19 cellular contexts compared by ENCODE assay signal in genomic region chr20:34951652-34952051, GRCh38. TPM values are rescaled to one million over a fixed set of nuclear protein-coding genes. Genes with fewer than 3 reads are reported as not detected.
A peak's percentile ranks its signal among the peaks of the same experiment; 100 is the strongest.
DNase-seq lines count a peak whose midpoint lies in the region; ATAC-seq and TF ChIP-seq lines count a peak whose summit lies in the region.
"Had no signal": no experiment of that assay in that cellular context is flagged by ENCODE, and none has a peak within 500 bp of the region (broad histone marks: within the 10 kb centered on the region; RNA-seq: fewer than 3 reads in every experiment).

No MANE protein-coding gene starts in this region.

- TF ChIP-seq POLR2A in stomach (IDR thresholded peaks at IDR 0.05): no peak

- H3K4me3 ChIP-seq in SU-DHL-6 (ENCODE audit: insufficient read depth, low read length, poor library complexity, severe bottlenecking) (no peak overlapping the region), right atrium auricular region (no peak overlapping the region), stomach (no peak overlapping the region)
- H3K4me3 ChIP-seq: breast epithelium had no signal

- DNase-seq in COR-L47 (lab: John Stamatoyannopoulos, UW) (peak; percentile 71), NCI-H1092 treated with DMSO at 0.1 percent for 48 hours (lab: John Stamatoyannopoulos, UW) (peak; percentile 57), right atrium auricular region (ENCODE audit: low spot score) (no peak), endothelial cell (ENCODE audit: low spot score) (no peak), chondrocyte (ENCODE audit: low spot score) (no peak), stomach (no peak)
- DNase-seq: activated CD4-positive, alpha-beta T cell treated with anti-CD3 and anti-CD28 coated beads, Interleukin-2, amount 50 U/mL, for 48 hours; DMS79; HCEC 1CT; islet precursor cell; NCI-H1417 treated with DMSO at 0.1 percent for 48 hours; nephron progenitor cell; stimulated activated CD4-positive, alpha-beta T cell treated with anti-CD3 and anti-CD28 coated beads, Interleukin-15, amount 100 ng/mL, for 24 hours; stimulated activated naive CD8-positive, alpha-beta T cell treated with anti-CD3 and anti-CD28 coated beads, Interleukin-15, Interleukin-2, amounts not matched to agents 100 U/mL and 50 U/mL, for 24 hours had no signal

- no peaks in the 10 kb centered on the region for H4K20me1 ChIP-seq in SU-DHL-6 (ENCODE audit: low read depth, low read length)

- H3K9me3 Mint-ChIP-seq in endothelial cell (ENCODE audit: unreplicated experiment) (no peaks in the 10 kb centered on the region), chondrocyte (ENCODE audit: low read depth) (no peaks in the 10 kb centered on the region)
- H3K9me3 Mint-ChIP-seq: activated naive CD4-positive, alpha-beta T cell treated with anti-CD3 and anti-CD28 coated beads, Interleukin-2, amount 50 U/mL, for 72 hours; nephron progenitor cell had no signal

- H3K27ac Mint-ChIP-seq in endothelial cell (ENCODE audit: unreplicated experiment) (no peak overlapping the region), chondrocyte (ENCODE audit: unreplicated experiment) (no peak overlapping the region)

- H3F3A ChIP-seq in SU-DHL-6 (ENCODE audit: insufficient read depth): no peaks in the 10 kb centered on the region

- H3K4me1 ChIP-seq in right atrium auricular region: peaks cover 0 to 13% of the 10 kb centered on the region in 2 donors
- peaks cover 9 to 59% (median 36%) of the 10 kb centered on the region in 4 donors for H3K4me1 ChIP-seq in stomach

- H3K4me3 Mint-ChIP-seq in endothelial cell (ENCODE audit: unreplicated experiment) (no peak overlapping the region), chondrocyte (ENCODE audit: unreplicated experiment) (no peak overlapping the region)
- H3K4me3 Mint-ChIP-seq: nephron progenitor cell had no signal

- TF ChIP-seq EP300 in stomach (IDR thresholded peaks at IDR 0.05): no peak

- H3K36me3 Mint-ChIP-seq in endothelial cell (ENCODE audit: low read depth, unreplicated experiment) (peaks cover 8% of the 10 kb centered on the region), chondrocyte (ENCODE audit: low read depth) (peaks cover 12% of the 10 kb centered on the region)

- H3K27me3 ChIP-seq in SU-DHL-6 (ENCODE audit: low read length) (no peaks in the 10 kb centered on the region), right atrium auricular region (no peaks in the 10 kb centered on the region), stomach (no peaks in the 10 kb centered on the region)
- H3K27me3 ChIP-seq: breast epithelium had no signal

- ATAC-seq in GM18873 (IDR thresholded peaks at IDR 0.05; ENCODE audit: low FRiP score, unreplicated experiment): no peak
- ATAC-seq: activated naive CD4-positive, alpha-beta T cell treated with anti-CD3 and anti-CD28 coated beads, Interleukin-2, amount 50 U/mL, for 72 hours; stimulated activated naive CD8-positive, alpha-beta T cell treated with anti-CD3 and anti-CD28 coated beads, Interleukin-15, Interleukin-2, amounts not matched to agents 100 U/mL and 50 U/mL, for 24 hours had no signal

- H3K27me3 Mint-ChIP-seq in endothelial cell (ENCODE audit: unreplicated experiment): peaks cover 2% of the 10 kb centered on the region
- no peaks in the 10 kb centered on the region for H3K27me3 Mint-ChIP-seq in chondrocyte (ENCODE audit: low read depth)

- TF ChIP-seq CTCF in SU-DHL-6 (IDR thresholded peaks at IDR 0.05; ENCODE audit: insufficient read depth, low read length, poor library complexity, severe bottlenecking): no peak
- no peak for TF ChIP-seq CTCF in right atrium auricular region (IDR thresholded peaks at IDR 0.05)
- TF ChIP-seq CTCF in endothelial cell (IDR thresholded peaks at IDR 0.05; ENCODE audit: unreplicated experiment): no peak
- TF ChIP-seq CTCF in chondrocyte (IDR thresholded peaks at IDR 0.05): no peak
- TF ChIP-seq CTCF in stomach (IDR thresholded peaks at IDR 0.05): no peak

- WGBS in stomach, 5 donors: 82 to 90% (median 85%) methylated on average over 4 to 8 of the region's 8 CpGs

- peak overlapping the region; percentile 12 for H3K4me2 ChIP-seq in SU-DHL-6 (ENCODE audit: low read depth, low read length, poor library complexity, severe bottlenecking)

- no peak overlapping the region for H3K9ac ChIP-seq in SU-DHL-6 (ENCODE audit: low read length)

- H3K79me2 ChIP-seq in SU-DHL-6 (ENCODE audit: insufficient read depth, low read length): peaks cover 4% of the 10 kb centered on the region; the same call in 1 of the 2 replicates

- no peak overlapping the region for H2AFZ ChIP-seq in SU-DHL-6 (ENCODE audit: low read depth, low read length, severe bottlenecking)

- intact Hi-C loops in stomach (cut with DNase I; ENCODE audit: low total_unique reads): no loop called here

- H3K9me3 ChIP-seq in SU-DHL-6 (ENCODE audit: insufficient read depth, low read length) (no peaks in the 10 kb centered on the region), right atrium auricular region (no peaks in the 10 kb centered on the region), stomach (no peaks in the 10 kb centered on the region)
- H3K9me3 ChIP-seq: breast epithelium had no signal

- 0 out of 2 replicates have a peak overlapping the region, but pooled peaks have one; percentile 3 for H3K27ac ChIP-seq in SU-DHL-6 (ENCODE audit: low read depth, low read length)
- peak overlapping the region; percentile 94 to 95 for H3K27ac ChIP-seq in right atrium auricular region
- H3K27ac ChIP-seq in stomach: no peak overlapping the region
- H3K27ac ChIP-seq: breast epithelium had no signal

- H3K9me2 ChIP-seq in SU-DHL-6 (replicated peaks; ENCODE audit: insufficient read depth, low read length): no peaks in the 10 kb centered on the region

- H3K36me3 ChIP-seq in SU-DHL-6 (ENCODE audit: low read length) (peaks cover 5% of the 10 kb centered on the region; the same call in 1 of the 2 replicates), right atrium auricular region (peaks cover 4% of the 10 kb centered on the region), stomach (peaks cover 0 to 23% (median 11%) of the 10 kb centered on the region in 4 donors)
- H3K36me3 ChIP-seq: breast epithelium had no signal

- H3K4me1 Mint-ChIP-seq in endothelial cell (ENCODE audit: unreplicated experiment) (peaks cover 25% of the 10 kb centered on the region), chondrocyte (ENCODE audit: low read depth) (peaks cover 24% of the 10 kb centered on the region)

RNA-seq across cellular contexts. Expression of gene GSS, which starts 4.0 kb away (rescaled TPM):
- total RNA-seq in right atrium auricular region (10 to 100 TPM; 23.0 to 38.3 TPM), endothelial cell (ENCODE audit: unreplicated experiment) (48.3 TPM), chondrocyte (39.5 to 57.7 TPM (median 57.3 TPM) in 3 replicates), stomach (100 to 1,000 TPM in 1 of 5 donors, 10 to 100 TPM in 4; 18.1 to 199 (median 54.6) TPM)
- 10 to 100 TPM; 41.5 to 45.8 (median 41.6) TPM for polyA plus RNA-seq in stomach

RNA-seq across cellular contexts. Expression of gene MYH7B, which starts 4.0 kb away (rescaled TPM):
- 10 to 100 TPM; 24.4 to 34.9 TPM for total RNA-seq in right atrium auricular region
- 0.51 TPM for total RNA-seq in endothelial cell (ENCODE audit: unreplicated experiment)
- total RNA-seq in chondrocyte: 0.30 to 0.64 TPM in 2 of 3 replicates, not detected in the other
- 1 to 10 TPM in 1 of 5 donors, under 1 TPM in 2, not detected in 2; 0.45 to 1.5 (median 0.58) TPM for total RNA-seq in stomach
- polyA plus RNA-seq in stomach: under 1 TPM; 0.15 to 0.68 (median 0.60) TPM
- total RNA-seq: HT1080 had no signal

Comparison
In these comparisons a context has a peak if more than half of its experiments do, and no peak if none do; other contexts are left out.
1. DNase-seq: peak in COR-L47 (single experiment) and NCI-H1092 treated with DMSO at 0.1 percent for 48 hours (single experiment); none in right atrium auricular region (single experiment), endothelial cell (single experiment), chondrocyte (single experiment) and stomach (single experiment).
2. H3K27ac ChIP-seq: peak in SU-DHL-6 (single experiment) and right atrium auricular region (2 of 2); none in stomach (0 of 5).
3. RNA of gene MYH7B, which starts 4.0 kb away (total RNA-seq): 24.4 to 34.9 TPM in right atrium auricular region; 0.51 TPM in endothelial cell (single experiment), 0.45 to 1.5 TPM in stomach and 0.30 to 0.64 TPM in chondrocyte; every median in the first group is over 10 times any median in the second.